Comparison of ENCODE assay signal across 8 cellular contexts in genomic region chr14:76929927-76930326, GRCh38.
DNase-seq lines count a peak whose midpoint lies in the region; TF ChIP-seq lines count a peak whose summit lies in the region.

No MANE protein-coding gene starts in this region.

- H3K4me3 Mint-ChIP-seq in progenitor cell of endocrine pancreas (ENCODE audit: low read depth) = no peak overlapping the region

- no peak overlapping the region for H3K27ac Mint-ChIP-seq in progenitor cell of endocrine pancreas

- peak overlapping the region; percentile 39 for H3K4me3 ChIP-seq in Loucy (ENCODE audit: low read length, poor library complexity, severe bottlenecking)
- no peak overlapping the region for H3K4me3 ChIP-seq in MG63

- H3K4me1 ChIP-seq in Loucy (ENCODE audit: insufficient read depth, low read length, poor library complexity, severe bottlenecking) = peaks cover 60% of the 10 kb centered on the region

- no peaks in the 10 kb centered on the region for H3K79me2 ChIP-seq in Loucy (ENCODE audit: insufficient read depth, low read length)

- H3K36me3 Mint-ChIP-seq in progenitor cell of endocrine pancreas (ENCODE audit: insufficient read depth) = no peaks in the 10 kb centered on the region

- TF ChIP-seq CTCF in Loucy (conservative IDR thresholded peaks at IDR 0.05; ENCODE audit: low read length) (no peak), progenitor cell of endocrine pancreas (IDR thresholded peaks at IDR 0.05; ENCODE audit: unreplicated experiment) (no peak)

- no peaks in the 10 kb centered on the region for H3K9me3 Mint-ChIP-seq in progenitor cell of endocrine pancreas (ENCODE audit: low read depth)

- H3K9ac ChIP-seq in Loucy (ENCODE audit: low read depth, low read length, poor library complexity, severe bottlenecking) = peak overlapping the region; percentile 10

- no peaks in the 10 kb centered on the region for H4K20me1 ChIP-seq in Loucy (ENCODE audit: insufficient read depth, low read length, poor library complexity, severe bottlenecking)

- H3K27me3 Mint-ChIP-seq in progenitor cell of endocrine pancreas = peaks cover 13% of the 10 kb centered on the region

- H3K4me1 Mint-ChIP-seq in progenitor cell of endocrine pancreas (ENCODE audit: low read depth) = peaks cover 6% of the 10 kb centered on the region

- H3K36me3 ChIP-seq in Loucy (ENCODE audit: insufficient read depth, low read length) (no peaks in the 10 kb centered on the region), MG63 (no peaks in the 10 kb centered on the region)

- H3K27me3 ChIP-seq in Loucy (ENCODE audit: insufficient read depth, low read length, poor library complexity, severe bottlenecking) (no peaks in the 10 kb centered on the region), MG63 (no peaks in the 10 kb centered on the region)

- H3K9me3 ChIP-seq in Loucy (ENCODE audit: insufficient read depth, low read depth, low read length) (no peaks in the 10 kb centered on the region), MG63 (no peaks in the 10 kb centered on the region)

- DNase-seq in T-helper 22 cell (ENCODE audit: low read depth) (peak; percentile 75), progenitor cell of endocrine pancreas (ENCODE audit: low spot score, unreplicated experiment) (no peak), COR-L47 (lab: John Stamatoyannopoulos, UW) (no peak), medulla oblongata (ENCODE audit: extremely low spot score) (no peak), MG63 (no peak)
- peak; percentile 65 for DNase-seq in effector CD4-positive, alpha-beta T cell
- DNase-seq in stimulated activated CD4-positive, alpha-beta T cell treated with anti-CD3 and anti-CD28 coated beads, Interleukin-1b, Interleukin-23, amount 100 ng/mL, for 48 hours = peak; percentile 61

- no peaks in the 10 kb centered on the region for H3K9me2 ChIP-seq in Loucy (replicated peaks; ENCODE audit: low read depth, low read length)

- H3F3A ChIP-seq in Loucy (ENCODE audit: low read depth) = no peaks in the 10 kb centered on the region

- peak overlapping the region; percentile 49 for H3K4me2 ChIP-seq in Loucy (ENCODE audit: low read depth, low read length, poor library complexity, severe bottlenecking)

- peak overlapping the region; percentile 23 for H2AFZ ChIP-seq in Loucy (ENCODE audit: low read length)

Comparison
In these comparisons a context has a peak if more than half of its experiments do, and no peak if none do; other contexts are left out.
1. DNase-seq: peak in T-helper 22 cell (single experiment), effector CD4-positive, alpha-beta T cell (single experiment) and stimulated activated CD4-positive, alpha-beta T cell treated with anti-CD3 and anti-CD28 coated beads, Interleukin-1b, Interleukin-23, amount 100 ng/mL, for 48 hours (single experiment); none in progenitor cell of endocrine pancreas (single experiment), COR-L47 (single experiment), medulla oblongata (single experiment) and MG63 (single experiment).